10 cellular contexts compared by ENCODE assay signal in genomic region chr21:41932191-41932575, GRCh38. TPM values are rescaled to one million over a fixed set of nuclear protein-coding genes. Genes with fewer than 3 reads are reported as not detected.
DNase-seq lines count a peak whose midpoint lies in the region; ATAC-seq, FAIRE-seq and TF ChIP-seq lines count a peak whose summit lies in the region.
"Had no signal": no experiment of that assay in that cellular context is flagged by ENCODE, and none has a peak within 500 bp of the region (broad histone marks: within the 10 kb centered on the region; RNA-seq: fewer than 3 reads in every experiment).

No MANE protein-coding gene starts in this region.

- H3K27me3 ChIP-seq in IMR-90 (ENCODE audit: control insufficient read depth, insufficient read depth, low read length) (no peaks in the 10 kb centered on the region), lower lobe of right lung (ENCODE audit: low read depth) (no peaks in the 10 kb centered on the region)
- H3K27me3 ChIP-seq: testis had no signal

- H4K91ac ChIP-seq in IMR-90 (ENCODE audit: insufficient read depth, low read depth, low read length): peak overlapping the region; percentile 78

- H3K27ac Mint-ChIP-seq in chondrocyte (ENCODE audit: unreplicated experiment) (no peak overlapping the region), mesothelial cell of epicardium (peak overlapping the region; percentile 59), nephron progenitor cell (no peak overlapping the region)
- H3K27ac Mint-ChIP-seq: activated naive CD8-positive, alpha-beta T cell had no signal

- no peaks in the 10 kb centered on the region for H3K9me3 ChIP-seq in IMR-90 (ENCODE audit: control insufficient read depth, insufficient read depth, low read length)
- H3K9me3 ChIP-seq in lower lobe of right lung: no peaks in the 10 kb centered on the region
- H3K9me3 ChIP-seq: testis had no signal

- ATAC-seq in IMR-90 (ENCODE audit: low read depth) (peak; percentile 89), lower lobe of right lung (no peak), GM21737 (IDR thresholded peaks at IDR 0.05; ENCODE audit: unreplicated experiment) (no peak)

- H3K4me3 Mint-ChIP-seq in chondrocyte (ENCODE audit: unreplicated experiment) (no peak overlapping the region), mesothelial cell of epicardium (no peak overlapping the region), nephron progenitor cell (no peak overlapping the region)
- H3K4me3 Mint-ChIP-seq: activated naive CD8-positive, alpha-beta T cell had no signal

- H2AK5ac ChIP-seq in IMR-90 (ENCODE audit: low read depth, low read length): peak overlapping the region; percentile 81

- peak overlapping the region; percentile 14; the same call in 1 of the 2 replicates for H3K14ac ChIP-seq in IMR-90 (replicated peaks; ENCODE audit: low read depth, low read length)

- peak overlapping the region; percentile 91 for H3K4ac ChIP-seq in IMR-90 (ENCODE audit: low read depth, low read length)

- H3K9me1 ChIP-seq in IMR-90 (ENCODE audit: insufficient read depth, low read length): peaks cover 28% of the 10 kb centered on the region

- peak overlapping the region; percentile 25 for H3K27ac ChIP-seq in IMR-90 (ENCODE audit: insufficient read depth, low read length)
- H3K27ac ChIP-seq in lower lobe of right lung: no peak overlapping the region

- peak overlapping the region; percentile 69 for H2BK5ac ChIP-seq in IMR-90 (ENCODE audit: low read depth, low read length, poor library complexity, severe bottlenecking)

- H4K5ac ChIP-seq in IMR-90 (ENCODE audit: low read depth, low read length): peak overlapping the region; percentile 40; the same call in 1 of the 2 replicates

- POLR2A ChIA-PET in IMR-90 (lab: Charles Lee; ENCODE audit: unreplicated experiment): no interaction called here

- peaks cover 19% of the 10 kb centered on the region for H3K4me1 ChIP-seq in IMR-90 (ENCODE audit: control insufficient read depth, insufficient read depth, low read length)
- H3K4me1 ChIP-seq in lower lobe of right lung: peaks cover 58% of the 10 kb centered on the region

- H3K36me3 Mint-ChIP-seq in chondrocyte (ENCODE audit: low read depth): no peaks in the 10 kb centered on the region
- peaks cover 12% of the 10 kb centered on the region for H3K36me3 Mint-ChIP-seq in mesothelial cell of epicardium
- H3K36me3 Mint-ChIP-seq in nephron progenitor cell (ENCODE audit: low read depth): peaks cover 9% of the 10 kb centered on the region
- H3K36me3 Mint-ChIP-seq: activated naive CD8-positive, alpha-beta T cell had no signal

- CTCF ChIA-PET in IMR-90 (lab: Yijun Ruan, JAX): interaction anchor here (1.3 to 2.2 kb wide), 4 partner anchors 115 to 319 kb away, joined by 5 to 10 read pairs (median 6); no protein-coding TSS in a partner anchor

- H3K27me3 Mint-ChIP-seq in chondrocyte (ENCODE audit: low read depth) (no peaks in the 10 kb centered on the region), mesothelial cell of epicardium (ENCODE audit: low read depth) (no peaks in the 10 kb centered on the region), nephron progenitor cell (ENCODE audit: low read depth, poor library complexity) (peaks cover 3% of the 10 kb centered on the region)
- H3K27me3 Mint-ChIP-seq: activated naive CD8-positive, alpha-beta T cell had no signal

- H2BK15ac ChIP-seq in IMR-90 (ENCODE audit: low read depth, low read length): 0 out of 3 replicates have a peak overlapping the region, but pooled peaks have one; percentile 67

- TF ChIP-seq CTCF in IMR-90 (conservative IDR thresholded peaks at IDR 0.05; ENCODE audit: low read depth, low read length) (peak; percentile 49), chondrocyte (IDR thresholded peaks at IDR 0.05) (peak; percentile 43), mesothelial cell of epicardium (IDR thresholded peaks at IDR 0.05; ENCODE audit: unreplicated experiment) (no peak), lower lobe of right lung (IDR thresholded peaks at IDR 0.05) (no peak), nephron progenitor cell (IDR thresholded peaks at IDR 0.05) (no peak)

- H3K56ac ChIP-seq in IMR-90 (ENCODE audit: extremely low read depth, insufficient read depth, low read length): peak overlapping the region; percentile 15; the same call in 1 of the 2 replicates

- H3K79me1 ChIP-seq in IMR-90 (ENCODE audit: low read depth in 1 of 2, low read length in 2 of 2): peaks cover 25 to 55% of the 10 kb centered on the region in 2 experiments

- in situ Hi-C loops in IMR-90 (cut with MboI; ENCODE audit: low sequenced_read_pairs): loop anchor here (10.0 kb wide), 1 partner anchor 163 kb away; no protein-coding TSS in a partner anchor

- H4K20me1 ChIP-seq in IMR-90 (ENCODE audit: insufficient read depth, low read length): no peaks in the 10 kb centered on the region

- peak; percentile 58 for TF ChIP-seq RAD21 in IMR-90 (IDR thresholded peaks at IDR 0.05; ENCODE audit: low read length)

- intact Hi-C loops in IMR-90 (cut with micrococcal nuclease) (loop anchor here (1.0 kb wide), 3 partner anchors 115 to 320 kb away; no protein-coding TSS in a partner anchor), lower lobe of right lung (cut with DNase I) (no loop called here)

- peak overlapping the region in 1 of 2 experiments; percentile 76; a peak in 3 of 4 replicates for H4K8ac ChIP-seq in IMR-90 (ENCODE audit: low read depth in 2 of 2, low read length in 2 of 2)

- peak overlapping the region; percentile 26; the same call in 1 of the 2 replicates for H3K18ac ChIP-seq in IMR-90 (ENCODE audit: low read depth, low read length)

- DNase-seq in AG08395 (ENCODE audit: low spot score): peak; percentile 85
- DNase-seq in IMR-90: peak; percentile 88
- no peak for DNase-seq in chondrocyte (ENCODE audit: low spot score)
- DNase-seq in mesothelial cell of epicardium (ENCODE audit: low spot score in 2 of 2, unreplicated experiment in 2 of 2): no peak
- DNase-seq in GM12892 (ENCODE audit: insufficient read length): no peak
- no peak for DNase-seq in lower lobe of right lung
- no peak for DNase-seq in nephron progenitor cell
- DNase-seq: testis had no signal

- H2BK120ac ChIP-seq in IMR-90 (ENCODE audit: low read depth, low read length): peak overlapping the region; percentile 84

- H3K36me3 ChIP-seq in IMR-90 (ENCODE audit: control insufficient read depth, insufficient read depth, low read length): no peaks in the 10 kb centered on the region; the same call in 1 of the 2 replicates
- H3K36me3 ChIP-seq in lower lobe of right lung: no peaks in the 10 kb centered on the region

- H3K9ac ChIP-seq in IMR-90 (ENCODE audit: low read depth, low read length): no peak overlapping the region

- no peak overlapping the region for H3K4me3 ChIP-seq in IMR-90 (ENCODE audit: insufficient read depth, low read depth, low read length)
- no peak overlapping the region for H3K4me3 ChIP-seq in lower lobe of right lung
- H3K4me3 ChIP-seq: testis had no signal

- H3K9me3 Mint-ChIP-seq in chondrocyte (ENCODE audit: low read depth): no peaks in the 10 kb centered on the region
- no peaks in the 10 kb centered on the region for H3K9me3 Mint-ChIP-seq in mesothelial cell of epicardium
- H3K9me3 Mint-ChIP-seq in nephron progenitor cell: no peaks in the 10 kb centered on the region

- peak overlapping the region; percentile 37; the same call in 1 of the 2 replicates for H3K4me2 ChIP-seq in IMR-90 (ENCODE audit: low read depth, low read length)

- peaks cover 33% of the 10 kb centered on the region for H3K4me1 Mint-ChIP-seq in chondrocyte (ENCODE audit: low read depth)
- H3K4me1 Mint-ChIP-seq in mesothelial cell of epicardium: peaks cover 35% of the 10 kb centered on the region
- peaks cover 36% of the 10 kb centered on the region for H3K4me1 Mint-ChIP-seq in nephron progenitor cell

- no peak for FAIRE-seq in GM12892 (lab: Jason Lieb, UNC)

- peak overlapping the region; percentile 54 for H2BK20ac ChIP-seq in IMR-90 (ENCODE audit: low read depth, low read length)

- TF ChIP-seq POLR2A in IMR-90 (IDR thresholded peaks at IDR 0.05; ENCODE audit: low read depth, low read length) (no peak), GM12892 (IDR thresholded peaks at IDR 0.05; ENCODE audit: low read depth, low read length) (no peak)

- H2AK9ac ChIP-seq in IMR-90 (replicated peaks; ENCODE audit: low read depth, low read length, poor library complexity): peak overlapping the region; percentile 91

- no TSS peak for BruUV-seq in IMR-90 (replicated peaks; lab: Mats Ljungman, UMichigan)

- WGBS in IMR-90 (ENCODE audit: extremely low coverage in 2 of 2, insufficient read length in 1 of 2), 2 experiments: no CpG with 5 or more reads among the region's 13 CpGs

- peak overlapping the region; percentile 14 for H2AFZ ChIP-seq in IMR-90 (replicated peaks; ENCODE audit: low read length, poor library complexity)

- dilution Hi-C loops in IMR-90 (cut with HindIII; ENCODE audit: low sequenced_read_pairs, unreplicated experiment): no loop called here

- H3K23ac ChIP-seq in IMR-90 (ENCODE audit: low read depth, low read length): peak overlapping the region; percentile 7; the same call in 1 of the 2 replicates

TF ChIP-seq in IMR-90, 13 proteins besides CTCF, POLR2A, EP300 and RAD21 (continues in another document):
- TF ChIP-seq MAZ (IDR thresholded peaks at IDR 0.05; ENCODE audit: borderline replicate concordance, low read depth, low read length): 0 out of 2 replicates have a peak, but pooled peaks have one; percentile 45
- 0 out of 2 replicates have a peak, but pooled peaks have one; percentile 15 for TF ChIP-seq SMC3 (IDR thresholded peaks at IDR 0.05; ENCODE audit: low read depth, low read length)
- peak; percentile 21; the same call in 1 of the 2 replicates for TF ChIP-seq NFE2L2 (IDR thresholded peaks at IDR 0.05; ENCODE audit: low read depth, low read length)
- TF ChIP-seq FOS (IDR thresholded peaks at IDR 0.05; ENCODE audit: low read depth, low read length): peak; percentile 65; the same call in 1 of the 2 replicates
- TF ChIP-seq BHLHE40 (IDR thresholded peaks at IDR 0.05; ENCODE audit: low read depth, low read length): no peak

RNA-seq across cellular contexts. Expression of gene C2CD2, which starts 21.6 kb away (rescaled TPM):
- 19.4 and 25.3 TPM in 2 replicates for total RNA-seq in IMR-90 (2012; rRNA removed)
- polyA plus RNA-seq in IMR-90 (2012; rRNA removed): 10.6 and 15.6 TPM in 2 replicates
- polyA plus RNA-seq in IMR-90 (2012; cell fraction: cytosol; rRNA removed): 5.8 and 8.5 TPM in 2 replicates
- polyA plus RNA-seq in IMR-90 (2012; cell fraction: nucleus; rRNA removed; ENCODE audit: low replicate concordance): 28.1 and 43.3 TPM in 2 replicates
- 8.9 to 18.2 TPM (median 18.1 TPM) in 3 replicates for total RNA-seq in chondrocyte
- total RNA-seq in mesothelial cell of epicardium: 29.7 to 31.6 TPM (median 31.1 TPM) in 3 replicates
- polyA plus RNA-seq in GM12892 (2012; ENCODE audit: missing spikeins): 12.8 TPM
- total RNA-seq in lower lobe of right lung: 23.8 TPM

RNA-seq across cellular contexts. Expression of gene PRDM15, which starts 53.0 kb away (rescaled TPM):
- 5.6 and 8.8 TPM in 2 replicates for total RNA-seq in IMR-90 (2012; rRNA removed)
- 7.3 and 7.6 TPM in 2 replicates for polyA plus RNA-seq in IMR-90 (2012; rRNA removed)
- polyA plus RNA-seq in IMR-90 (2012; cell fraction: cytosol; rRNA removed): 2.5 and 3.2 TPM in 2 replicates
- polyA plus RNA-seq in IMR-90 (2012; cell fraction: nucleus; rRNA removed; ENCODE audit: low replicate concordance): 32.6 and 43.8 TPM in 2 replicates
- total RNA-seq in chondrocyte: 4.9 to 9.2 TPM (median 7.8 TPM) in 3 replicates
- total RNA-seq in mesothelial cell of epicardium: 9.7 to 12.0 TPM (median 10.9 TPM) in 3 replicates
- 5.4 TPM for polyA plus RNA-seq in GM12892 (2012; ENCODE audit: missing spikeins)
- 6.6 TPM for total RNA-seq in lower lobe of right lung

Comparison
In these comparisons a context has a peak if more than half of its experiments do, and no peak if none do; other contexts are left out.
1. DNase-seq: peak in AG08395 (single experiment) and IMR-90 (single experiment); none in chondrocyte (single experiment), mesothelial cell of epicardium (0 of 2), GM12892 (single experiment), lower lobe of right lung (single experiment) and nephron progenitor cell (single experiment).
2. CTCF ChIP-seq: peak in IMR-90 (single experiment) and chondrocyte (single experiment); none in mesothelial cell of epicardium (single experiment), lower lobe of right lung (single experiment) and nephron progenitor cell (single experiment).